Comparison of ENCODE assay signal across 1 cellular context in the genomic region with DNA sequence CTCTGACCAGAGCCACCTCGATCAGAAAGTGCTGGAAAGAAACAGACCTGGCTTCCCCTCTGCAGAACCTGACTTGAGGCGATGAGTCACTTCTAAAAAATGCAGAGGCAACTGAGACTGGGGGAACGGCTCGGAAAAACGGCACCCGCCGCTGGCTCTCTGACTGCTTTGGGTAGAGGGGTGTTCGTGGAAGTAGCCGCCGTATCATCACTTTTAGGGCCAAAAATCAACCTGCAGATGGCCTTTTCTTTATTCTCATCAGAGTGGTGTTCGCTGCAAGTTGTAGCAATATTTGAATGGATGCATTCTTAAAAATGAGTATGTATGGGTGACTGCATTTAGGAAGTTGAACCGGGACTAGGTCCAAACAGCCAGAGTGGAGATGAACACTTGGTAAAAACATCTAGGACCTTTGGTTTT.
TF ChIP-seq lines count a peak whose summit lies in the region.

No MANE protein-coding gene starts in this region.

TF ChIP-seq in IMR-90, 13 proteins besides CTCF, POLR2A, EP300 and RAD21:
- TF ChIP-seq FOS (IDR thresholded peaks at IDR 0.05; ENCODE audit: low read depth, low read length) (peak; percentile 66; the same call in 1 of the 2 replicates), BHLHE40 (IDR thresholded peaks at IDR 0.05; ENCODE audit: low read depth, low read length) (no peak), ELK1 (IDR thresholded peaks at IDR 0.05; ENCODE audit: borderline replicate concordance, low read depth, low read length) (no peak)
